In genomic region chr22:38755911-38756532, GRCh38 we compare ENCODE assay signal across 8 cellular contexts. TPM values are rescaled to one million over a fixed set of nuclear protein-coding genes. Genes with fewer than 3 reads are reported as not detected.
DNase-seq lines count a peak whose midpoint lies in the region; ATAC-seq and TF ChIP-seq lines count a peak whose summit lies in the region.

A gene with protein sequence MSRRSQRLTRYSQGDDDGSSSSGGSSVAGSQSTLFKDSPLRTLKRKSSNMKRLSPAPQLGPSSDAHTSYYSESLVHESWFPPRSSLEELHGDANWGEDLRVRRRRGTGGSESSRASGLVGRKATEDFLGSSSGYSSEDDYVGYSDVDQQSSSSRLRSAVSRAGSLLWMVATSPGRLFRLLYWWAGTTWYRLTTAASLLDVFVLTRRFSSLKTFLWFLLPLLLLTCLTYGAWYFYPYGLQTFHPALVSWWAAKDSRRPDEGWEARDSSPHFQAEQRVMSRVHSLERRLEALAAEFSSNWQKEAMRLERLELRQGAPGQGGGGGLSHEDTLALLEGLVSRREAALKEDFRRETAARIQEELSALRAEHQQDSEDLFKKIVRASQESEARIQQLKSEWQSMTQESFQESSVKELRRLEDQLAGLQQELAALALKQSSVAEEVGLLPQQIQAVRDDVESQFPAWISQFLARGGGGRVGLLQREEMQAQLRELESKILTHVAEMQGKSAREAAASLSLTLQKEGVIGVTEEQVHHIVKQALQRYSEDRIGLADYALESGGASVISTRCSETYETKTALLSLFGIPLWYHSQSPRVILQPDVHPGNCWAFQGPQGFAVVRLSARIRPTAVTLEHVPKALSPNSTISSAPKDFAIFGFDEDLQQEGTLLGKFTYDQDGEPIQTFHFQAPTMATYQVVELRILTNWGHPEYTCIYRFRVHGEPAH (minus strand): TSS chr22:38755998. CDS start chr22:38752628, 3,370 bp downstream.

- no peak for TF ChIP-seq RAD21 in liver (IDR thresholded peaks at IDR 0.05)

- no peaks in the 10 kb centered on the region for H3K36me3 ChIP-seq in ACC112 (ENCODE audit: insufficient read depth, low read length)
- peaks cover 11 to 12% (median 11%) of the 10 kb centered on the region in 4 donors for H3K36me3 ChIP-seq in liver (ENCODE audit: control insufficient read depth in 4 of 4, insufficient read depth in 3 of 4, low read depth in 1 of 4, low read length in 3 of 4)

- peaks cover 8% of the 10 kb centered on the region for H3K4me1 ChIP-seq in ACC112 (ENCODE audit: control insufficient read depth, insufficient read depth, low read length, unreplicated experiment)
- peaks cover 7 to 47% (median 16%) of the 10 kb centered on the region in 4 donors for H3K4me1 ChIP-seq in liver (ENCODE audit: control insufficient read depth in 4 of 4, insufficient read depth in 4 of 4, low read length in 3 of 4)

- H3K79me2 ChIP-seq in ACC112 (ENCODE audit: control insufficient read depth, insufficient read depth, low read length, unreplicated experiment) = peaks cover 10% of the 10 kb centered on the region

- H3K4me3 ChIP-seq in ACC112 (ENCODE audit: low read depth, low read length) = peak within 1 kb of the TSS; percentile 74
- H3K4me3 ChIP-seq in liver (ENCODE audit: low read depth in 1 of 3, low read length in 3 of 3) = peak within 1 kb of the TSS; percentile 80 to 93 (median 93)

- peak within 1 kb of the TSS; percentile 81 for H2AFZ ChIP-seq in ACC112 (ENCODE audit: low read length, unreplicated experiment)

- peak within 1 kb of the TSS; percentile 93 to 96 for H3K9ac ChIP-seq in liver (ENCODE audit: low read depth in 1 of 2, low read length in 2 of 2)

- ATAC-seq in GM18511 (IDR thresholded peaks at IDR 0.05; ENCODE audit: unreplicated experiment) (peak; percentile 64), HG03025 (IDR thresholded peaks at IDR 0.05; ENCODE audit: low FRiP score, unreplicated experiment) (peak; percentile 51)

- peak within 1 kb of the TSS; percentile 88 for H3K27ac ChIP-seq in ACC112 (ENCODE audit: low read depth, low read length)
- H3K27ac ChIP-seq in liver (ENCODE audit: low read depth in 1 of 2, low read length in 2 of 2) = peak within 1 kb of the TSS; percentile 99

- DNase-seq in NCI-H446 treated with DMSO at 0.1 percent for 48 hours (lab: John Stamatoyannopoulos, UW) (peak; percentile 61), dermis microvascular lymphatic vessel endothelial cell (ENCODE audit: low read depth in 2 of 2) (peak; percentile 65 to 90)
- DNase-seq in activated CD4-positive, alpha-beta T cell treated with anti-CD3 and anti-CD28 coated beads, Interleukin-2, amount 50 U/mL, for 48 hours = peak; percentile 94 to 95
- DNase-seq in stimulated activated CD4-positive, alpha-beta T cell treated with anti-CD3 and anti-CD28 coated beads, Interleukin-4, amount 100 ng/mL, for 1 hour = peak; percentile 95

- H3K9me3 ChIP-seq in liver (ENCODE audit: control insufficient read depth in 4 of 4, low read length in 3 of 4) = no peaks in the 10 kb centered on the region

- TF ChIP-seq CTCF in liver (IDR thresholded peaks at IDR 0.05; ENCODE audit: low read depth, low read length, missing input control) = no peak

- H3K27me3 ChIP-seq in ACC112 (ENCODE audit: insufficient read depth, low read length) = no peaks in the 10 kb centered on the region
- H3K27me3 ChIP-seq in liver (ENCODE audit: control insufficient read depth in 4 of 4, insufficient read depth in 4 of 4, low read length in 3 of 4) = no peaks in the 10 kb centered on the region

- WGBS in liver = under 1% methylated on average over 68 of the region's 68 CpGs

TF ChIP-seq in liver, 16 proteins besides CTCF, POLR2A, EP300 and RAD21:
- TF ChIP-seq EGR1 (IDR thresholded peaks at IDR 0.05; ENCODE audit: low read depth in 2 of 2) (peak in 1 of 2 donors; percentile 64), YY1 (IDR thresholded peaks at IDR 0.05) (peak; percentile 86), ZBTB33 (IDR thresholded peaks at IDR 0.05) (no peak), HNF4A (conservative IDR thresholded peaks at IDR 0.05) (peak in 1 of 2 donors; percentile 23), HNF4G (IDR thresholded peaks at IDR 0.05) (no peak), SP1 (IDR thresholded peaks at IDR 0.05) (peak; percentile 39), FOXA2 (IDR thresholded peaks at IDR 0.05) (no peak), RXRA (IDR thresholded peaks at IDR 0.05) (peak in 1 of 2 donors; percentile 31), ATF3 (IDR thresholded peaks at IDR 0.05) (no peak), MAX (IDR thresholded peaks at IDR 0.05) (no peak), NR2F2 (IDR thresholded peaks at IDR 0.05) (no peak), FOXA1 (IDR thresholded peaks at IDR 0.05) (no peak), TAF1 (conservative IDR thresholded peaks at IDR 0.05) (no peak), JUND (IDR thresholded peaks at IDR 0.05) (no peak), GABPA (IDR thresholded peaks at IDR 0.05 in 1 of 2, conservative IDR thresholded peaks at IDR 0.05 in 1 of 2) (no peak)
- TF ChIP-seq, protein P1, sequence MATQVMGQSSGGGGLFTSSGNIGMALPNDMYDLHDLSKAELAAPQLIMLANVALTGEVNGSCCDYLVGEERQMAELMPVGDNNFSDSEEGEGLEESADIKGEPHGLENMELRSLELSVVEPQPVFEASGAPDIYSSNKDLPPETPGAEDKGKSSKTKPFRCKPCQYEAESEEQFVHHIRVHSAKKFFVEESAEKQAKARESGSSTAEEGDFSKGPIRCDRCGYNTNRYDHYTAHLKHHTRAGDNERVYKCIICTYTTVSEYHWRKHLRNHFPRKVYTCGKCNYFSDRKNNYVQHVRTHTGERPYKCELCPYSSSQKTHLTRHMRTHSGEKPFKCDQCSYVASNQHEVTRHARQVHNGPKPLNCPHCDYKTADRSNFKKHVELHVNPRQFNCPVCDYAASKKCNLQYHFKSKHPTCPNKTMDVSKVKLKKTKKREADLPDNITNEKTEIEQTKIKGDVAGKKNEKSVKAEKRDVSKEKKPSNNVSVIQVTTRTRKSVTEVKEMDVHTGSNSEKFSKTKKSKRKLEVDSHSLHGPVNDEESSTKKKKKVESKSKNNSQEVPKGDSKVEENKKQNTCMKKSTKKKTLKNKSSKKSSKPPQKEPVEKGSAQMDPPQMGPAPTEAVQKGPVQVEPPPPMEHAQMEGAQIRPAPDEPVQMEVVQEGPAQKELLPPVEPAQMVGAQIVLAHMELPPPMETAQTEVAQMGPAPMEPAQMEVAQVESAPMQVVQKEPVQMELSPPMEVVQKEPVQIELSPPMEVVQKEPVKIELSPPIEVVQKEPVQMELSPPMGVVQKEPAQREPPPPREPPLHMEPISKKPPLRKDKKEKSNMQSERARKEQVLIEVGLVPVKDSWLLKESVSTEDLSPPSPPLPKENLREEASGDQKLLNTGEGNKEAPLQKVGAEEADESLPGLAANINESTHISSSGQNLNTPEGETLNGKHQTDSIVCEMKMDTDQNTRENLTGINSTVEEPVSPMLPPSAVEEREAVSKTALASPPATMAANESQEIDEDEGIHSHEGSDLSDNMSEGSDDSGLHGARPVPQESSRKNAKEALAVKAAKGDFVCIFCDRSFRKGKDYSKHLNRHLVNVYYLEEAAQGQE (IDR thresholded peaks at IDR 0.05) = no peak

RNA-seq across cellular contexts. Expression of the gene that starts here (rescaled TPM):
- total RNA-seq in dermis microvascular lymphatic vessel endothelial cell = 108 and 123 TPM in 2 replicates
- 100 to 1,000 TPM in 1 of 2 donors, 10 to 100 TPM in 1; 53.3 to 170 TPM for total RNA-seq in liver
- 100 to 1,000 TPM in 1 of 2 donors, 10 to 100 TPM in 1; 13.1 to 110 TPM for polyA plus RNA-seq in liver

Comparison
In these comparisons a context has a peak if more than half of its experiments do, and no peak if none do; other contexts are left out.
1. Peak in every context shown above with its lines: DNase-seq, ATAC-seq, H3K4me3 ChIP-seq and H3K27ac ChIP-seq.